In genomic region chr16:30352488-30353401, GRCh38 we compare ENCODE assay signal across 1 cellular context.
A peak's percentile ranks its signal among the peaks of the same experiment; 100 is the strongest.
TF ChIP-seq lines count a peak whose summit lies in the region.

No MANE protein-coding gene starts in this region.

TF ChIP-seq in HepG2, 621 proteins besides CTCF, POLR2A, EP300 and RAD21 (continued from another document and continues in another):
- TF ChIP-seq HNF1A (IDR thresholded peaks at IDR 0.05; ENCODE audit: low read depth) (no peak), HNF1A (CRISPR knock-in tag; IDR thresholded peaks at IDR 0.05; ENCODE audit: borderline replicate concordance) (no peak), KDM6A (CRISPR knock-in tag; IDR thresholded peaks at IDR 0.05; ENCODE audit: low read depth) (no peak), HOXA7 (CRISPR knock-in tag; IDR thresholded peaks at IDR 0.05) (no peak), ZBTB39 (CRISPR knock-in tag; IDR thresholded peaks at IDR 0.05) (no peak), GABPB1 (CRISPR knock-in tag; IDR thresholded peaks at IDR 0.05) (peak; percentile 52; the same call in 1 of the 2 replicates), ZNF468 (CRISPR knock-in tag; IDR thresholded peaks at IDR 0.05) (no peak), AGO2 (optimal IDR thresholded peaks at IDR 0.05; ENCODE audit: low read depth, low read length) (no peak), ZNF280B (CRISPR knock-in tag; IDR thresholded peaks at IDR 0.05; ENCODE audit: borderline replicate concordance) (no peak; the same call in 1 of the 2 replicates), ZNF329 (CRISPR knock-in tag; IDR thresholded peaks at IDR 0.05; ENCODE audit: low read depth) (no peak), DNMT3B (CRISPR knock-in tag; conservative IDR thresholded peaks at IDR 0.05) (no peak), ZNF235 (CRISPR knock-in tag; IDR thresholded peaks at IDR 0.05; ENCODE audit: borderline replicate concordance) (no peak), KLF11 (CRISPR knock-in tag; IDR thresholded peaks at IDR 0.05) (no peak; the same call in 1 of the 2 replicates), ZNF232 (CRISPR knock-in tag; IDR thresholded peaks at IDR 0.05; ENCODE audit: borderline replicate concordance) (no peak), CCAR2 (optimal IDR thresholded peaks at IDR 0.05; ENCODE audit: low read depth, low read length) (no peak), NFIB (CRISPR knock-in tag; IDR thresholded peaks at IDR 0.05; ENCODE audit: borderline replicate concordance) (no peak), ZNF484 (CRISPR knock-in tag; IDR thresholded peaks at IDR 0.05; ENCODE audit: borderline replicate concordance, low read depth) (no peak), CSRNP2 (CRISPR knock-in tag; conservative IDR thresholded peaks at IDR 0.05; ENCODE audit: low read depth) (no peak), ZNF768 (CRISPR knock-in tag; IDR thresholded peaks at IDR 0.05) (no peak), TERF1 (CRISPR knock-in tag; IDR thresholded peaks at IDR 0.05) (no peak), U2AF2 (IDR thresholded peaks at IDR 0.05; ENCODE audit: low read depth, low read length) (no peak), TFDP2 (CRISPR knock-in tag; IDR thresholded peaks at IDR 0.05) (no peak), REST (IDR thresholded peaks at IDR 0.05; ENCODE audit: borderline replicate concordance in 1 of 2, low read depth in 1 of 2, low read length in 2 of 2) (no peak), ZNF543 (CRISPR knock-in tag; IDR thresholded peaks at IDR 0.05) (0 out of 2 replicates have a peak, but pooled peaks have one; percentile 29), ELF3 (CRISPR knock-in tag; IDR thresholded peaks at IDR 0.05) (peak; percentile 47), E2F1 (CRISPR knock-in tag; IDR thresholded peaks at IDR 0.05) (no peak), FOXA3 (CRISPR knock-in tag; IDR thresholded peaks at IDR 0.05) (peak; percentile 54), NCOA1 (CRISPR knock-in tag; IDR thresholded peaks at IDR 0.05) (no peak), ZNF335 (CRISPR knock-in tag; IDR thresholded peaks at IDR 0.05) (no peak), ZNF180 (CRISPR knock-in tag; IDR thresholded peaks at IDR 0.05; ENCODE audit: borderline replicate concordance, low read depth) (no peak), ZNF782 (CRISPR knock-in tag; IDR thresholded peaks at IDR 0.05; ENCODE audit: borderline replicate concordance) (0 out of 2 replicates have a peak, but pooled peaks have one; percentile 35), EZH2 (conservative IDR thresholded peaks at IDR 0.05; ENCODE audit: low read depth, low read length) (no peak), ZNF30 (CRISPR knock-in tag; IDR thresholded peaks at IDR 0.05) (no peak), SCMH1 (CRISPR knock-in tag; IDR thresholded peaks at IDR 0.05; ENCODE audit: borderline replicate concordance) (no peak), ZNF766 (CRISPR knock-in tag; IDR thresholded peaks at IDR 0.05; ENCODE audit: borderline replicate concordance) (no peak), SOX13 (IDR thresholded peaks at IDR 0.05) (no peak), SOX13 (CRISPR knock-in tag; conservative IDR thresholded peaks at IDR 0.05 in 1 of 2, IDR thresholded peaks at IDR 0.05 in 1 of 2) (no peak), ZNF737 (CRISPR knock-in tag; IDR thresholded peaks at IDR 0.05; ENCODE audit: borderline replicate concordance) (no peak), SIN3B (IDR thresholded peaks at IDR 0.05; ENCODE audit: low read length) (no peak), ZNF367 (CRISPR knock-in tag; IDR thresholded peaks at IDR 0.05; ENCODE audit: borderline replicate concordance) (no peak), ZNF136 (CRISPR knock-in tag; IDR thresholded peaks at IDR 0.05; ENCODE audit: low read depth) (no peak)
- TF ChIP-seq, protein P1, sequence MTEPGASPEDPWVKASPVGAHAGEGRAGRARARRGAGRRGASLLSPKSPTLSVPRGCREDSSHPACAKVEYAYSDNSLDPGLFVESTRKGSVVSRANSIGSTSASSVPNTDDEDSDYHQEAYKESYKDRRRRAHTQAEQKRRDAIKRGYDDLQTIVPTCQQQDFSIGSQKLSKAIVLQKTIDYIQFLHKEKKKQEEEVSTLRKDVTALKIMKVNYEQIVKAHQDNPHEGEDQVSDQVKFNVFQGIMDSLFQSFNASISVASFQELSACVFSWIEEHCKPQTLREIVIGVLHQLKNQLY (CRISPR knock-in tag; IDR thresholded peaks at IDR 0.05): no peak
- TF ChIP-seq, protein P2, sequence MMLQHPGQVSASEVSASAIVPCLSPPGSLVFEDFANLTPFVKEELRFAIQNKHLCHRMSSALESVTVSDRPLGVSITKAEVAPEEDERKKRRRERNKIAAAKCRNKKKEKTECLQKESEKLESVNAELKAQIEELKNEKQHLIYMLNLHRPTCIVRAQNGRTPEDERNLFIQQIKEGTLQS (CRISPR knock-in tag; IDR thresholded peaks at IDR 0.05): no peak
- TF ChIP-seq, protein P3, sequence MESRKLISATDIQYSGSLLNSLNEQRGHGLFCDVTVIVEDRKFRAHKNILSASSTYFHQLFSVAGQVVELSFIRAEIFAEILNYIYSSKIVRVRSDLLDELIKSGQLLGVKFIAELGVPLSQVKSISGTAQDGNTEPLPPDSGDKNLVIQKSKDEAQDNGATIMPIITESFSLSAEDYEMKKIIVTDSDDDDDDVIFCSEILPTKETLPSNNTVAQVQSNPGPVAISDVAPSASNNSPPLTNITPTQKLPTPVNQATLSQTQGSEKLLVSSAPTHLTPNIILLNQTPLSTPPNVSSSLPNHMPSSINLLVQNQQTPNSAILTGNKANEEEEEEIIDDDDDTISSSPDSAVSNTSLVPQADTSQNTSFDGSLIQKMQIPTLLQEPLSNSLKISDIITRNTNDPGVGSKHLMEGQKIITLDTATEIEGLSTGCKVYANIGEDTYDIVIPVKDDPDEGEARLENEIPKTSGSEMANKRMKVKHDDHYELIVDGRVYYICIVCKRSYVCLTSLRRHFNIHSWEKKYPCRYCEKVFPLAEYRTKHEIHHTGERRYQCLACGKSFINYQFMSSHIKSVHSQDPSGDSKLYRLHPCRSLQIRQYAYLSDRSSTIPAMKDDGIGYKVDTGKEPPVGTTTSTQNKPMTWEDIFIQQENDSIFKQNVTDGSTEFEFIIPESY (CRISPR knock-in tag; IDR thresholded peaks at IDR 0.05): peak; percentile 89
